In the genomic region with DNA sequence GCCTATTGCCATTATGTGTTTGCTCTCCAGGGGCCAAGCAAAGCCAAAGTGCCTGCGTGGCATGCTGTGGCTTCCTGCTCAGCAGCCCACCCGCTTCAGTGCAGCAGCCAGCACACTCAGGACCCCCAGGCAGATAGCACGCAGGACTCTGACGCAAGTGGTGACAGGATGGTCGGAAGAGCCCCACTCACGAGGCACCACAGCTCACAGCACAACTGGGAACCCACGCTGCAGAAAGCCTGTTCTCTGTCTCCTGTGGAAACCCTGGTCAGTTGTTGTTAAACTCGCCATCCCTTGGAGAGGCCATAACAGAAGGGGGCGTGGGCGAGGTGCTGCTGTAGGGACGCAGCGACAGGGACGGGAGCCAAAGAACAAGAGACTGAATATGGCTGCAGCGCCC, we compare ENCODE assay signal across 15 cellular contexts.
DNase-seq lines count a peak whose midpoint lies in the region; ATAC-seq, FAIRE-seq and TF ChIP-seq lines count a peak whose summit lies in the region.
"Had no signal": no experiment of that assay in that cellular context is flagged by ENCODE, and none has a peak within 500 bp of the region (broad histone marks: within the 10 kb centered on the region; RNA-seq: fewer than 3 reads in every experiment).

No MANE protein-coding gene starts in this region.

- H3K9ac ChIP-seq in neuronal stem cell (ENCODE audit: low read depth, low read length, poor library complexity): no peak overlapping the region

- H3K9me3 Mint-ChIP-seq in GM23338: no peaks in the 10 kb centered on the region
- peaks cover 0 to 10% (median 5%) of the 10 kb centered on the region in 5 experiments for H3K9me3 Mint-ChIP-seq in brain

- H3K4me2 ChIP-seq in GM23338 (no peak overlapping the region), neuronal stem cell (ENCODE audit: insufficient read depth, low read length, poor library complexity, severe bottlenecking) (no peak overlapping the region)

- H3K27me3 Mint-ChIP-seq in GM23338 (ENCODE audit: insufficient read depth, low read depth, poor library complexity) (peaks cover 3% of the 10 kb centered on the region), brain (no peaks in the 10 kb centered on the region)

- H4K8ac ChIP-seq in neuronal stem cell (ENCODE audit: low read depth, low read length): peak overlapping the region; percentile 98

- H3K4me3 ChIP-seq in GM23338 (no peak overlapping the region), neuronal stem cell (ENCODE audit: low read length in 2 of 2) (no peak overlapping the region)
- H3K4me3 ChIP-seq: heart left ventricle had no signal

- H3K23ac ChIP-seq in neuronal stem cell (ENCODE audit: low read depth, low read length, poor library complexity): peak overlapping the region; percentile 60

- peaks cover 4% of the 10 kb centered on the region for H4K20me1 ChIP-seq in GM23338 (replicated peaks; ENCODE audit: insufficient read depth)

- H2BK120ac ChIP-seq in neuronal stem cell (ENCODE audit: low read depth, low read length): no peak overlapping the region

- DNase-seq in activated CD4-positive, CD25-positive, alpha-beta regulatory T cell treated with anti-CD3 and anti-CD28 coated beads, Interleukin-2, amount 50 U/mL, for 72 hours: peak; percentile 11
- DNase-seq in GM23338 (ENCODE audit: low spot score) (no peak), neuronal stem cell (ENCODE audit: low spot score) (no peak), putamen (ENCODE audit: low spot score) (no peak), D721Med (ENCODE audit: insufficient read length, low spot score) (no peak)
- no peak for DNase-seq in stimulated activated naive CD4-positive, alpha-beta T cell treated with Interleukin-2 at 50 U/mL for 16 hours (lab: John Stamatoyannopoulos, UW)
- DNase-seq: DMS79; left ventricle myocardium superior; nucleus accumbens; stimulated activated CD4-positive, alpha-beta T cell treated with anti-CD3 and anti-CD28 coated beads, Interleukin-15, amount 100 ng/mL, for 24 hours had no signal

- H3K9me2 ChIP-seq in GM23338 (ENCODE audit: insufficient read depth): no peaks in the 10 kb centered on the region

- H3K27ac ChIP-seq in GM23338 (ENCODE audit: low read depth) (0 out of 2 replicates have a peak overlapping the region, but pooled peaks have one; percentile 39), neuronal stem cell (replicated peaks; ENCODE audit: low read length) (no peak overlapping the region)

- H3K79me1 ChIP-seq in neuronal stem cell (ENCODE audit: low read depth, low read length): peaks cover 7% of the 10 kb centered on the region

- H3K27ac Mint-ChIP-seq in GM23338 (no peak overlapping the region; the same call in 1 of the 2 replicates), brain (peak overlapping the region; percentile 15 to 82 (median 37))

- H3K4me1 Mint-ChIP-seq in GM23338 (peaks cover 28% of the 10 kb centered on the region), brain (peaks cover 80% of the 10 kb centered on the region)

- H3K79me2 ChIP-seq in GM23338 (replicated peaks; ENCODE audit: insufficient read depth): peaks cover 99% of the 10 kb centered on the region

- H3K27me3 ChIP-seq in GM23338 (ENCODE audit: insufficient read depth) (no peaks in the 10 kb centered on the region), neuronal stem cell (ENCODE audit: control insufficient read depth in 3 of 3, insufficient read depth in 3 of 3, low read depth in 1 of 3, low read length in 3 of 3) (no peaks in the 10 kb centered on the region)
- H3K27me3 ChIP-seq: heart left ventricle had no signal

- no peaks in the 10 kb centered on the region for H3K36me3 ChIP-seq in GM23338 (ENCODE audit: insufficient read depth)
- peaks cover 0 to 24% of the 10 kb centered on the region in 2 donors for H3K36me3 ChIP-seq in neuronal stem cell (replicated peaks in 1 of 2; ENCODE audit: control insufficient read depth in 2 of 2, insufficient read depth in 2 of 2, low read length in 2 of 2)
- H3K36me3 ChIP-seq: heart left ventricle had no signal

- peaks cover 4 to 18% of the 10 kb centered on the region in 2 donors for H3K9me3 ChIP-seq in neuronal stem cell (replicated peaks in 1 of 2; ENCODE audit: control insufficient read depth in 2 of 2, insufficient read depth in 1 of 2, low read depth in 1 of 2, low read length in 2 of 2)
- H3K9me3 ChIP-seq: heart left ventricle had no signal

- H2AFZ ChIP-seq in GM23338 (no peak overlapping the region), neuronal stem cell (ENCODE audit: low read length) (no peak overlapping the region)

- no peak overlapping the region for H3K14ac ChIP-seq in neuronal stem cell (ENCODE audit: low read length)

- H3F3A ChIP-seq in GM23338 (replicated peaks; ENCODE audit: low read depth): no peaks in the 10 kb centered on the region

- no peak for FAIRE-seq in D721Med (lab: Jason Lieb, UNC)
- FAIRE-seq: endometrium, RCC 7860 had no signal

- TF ChIP-seq CTCF in GM23338 (conservative IDR thresholded peaks at IDR 0.05; ENCODE audit: low read depth in 2 of 2) (peak in 1 of 2 experiments; percentile 35; a peak in 2 of 4 replicates), brain (conservative IDR thresholded peaks at IDR 0.05) (no peak), D721Med (IDR thresholded peaks at IDR 0.05; ENCODE audit: insufficient read depth, missing control alignments) (no peak)

- no peak overlapping the region for H2BK15ac ChIP-seq in neuronal stem cell (ENCODE audit: low read length)

- H3K4ac ChIP-seq in neuronal stem cell (ENCODE audit: low read length): no peak overlapping the region

- ATAC-seq in activated CD4-positive, CD25-positive, alpha-beta regulatory T cell treated with anti-CD3 and anti-CD28 coated beads, Interleukin-2, amount 50 U/mL, for 24 hours: no peak
- ATAC-seq in GM23338: peak; percentile 20; the same call in 2 of the 3 replicates
- ATAC-seq: heart left ventricle, left ventricle myocardium superior had no signal

- H4K91ac ChIP-seq in neuronal stem cell (ENCODE audit: low read depth, low read length, poor library complexity): no peak overlapping the region

- no peak overlapping the region for H3K4me3 Mint-ChIP-seq in GM23338
- no peak overlapping the region for H3K4me3 Mint-ChIP-seq in brain

- H3K36me3 Mint-ChIP-seq in GM23338 (ENCODE audit: low read depth): peaks cover 10% of the 10 kb centered on the region
- H3K36me3 Mint-ChIP-seq in brain: peaks cover 53% of the 10 kb centered on the region

- no peak overlapping the region for H2BK12ac ChIP-seq in neuronal stem cell (ENCODE audit: low read length)

- no peak overlapping the region for H2BK5ac ChIP-seq in neuronal stem cell (ENCODE audit: low read length)

- H3K4me1 ChIP-seq in GM23338 (ENCODE audit: insufficient read depth): peaks cover 9% of the 10 kb centered on the region; the same call in 1 of the 2 replicates
- H3K4me1 ChIP-seq in neuronal stem cell (ENCODE audit: control insufficient read depth in 2 of 2, insufficient read depth in 1 of 2, low read depth in 1 of 2, low read length in 2 of 2): peaks cover 14 to 18% of the 10 kb centered on the region in 2 donors

- H2AK5ac ChIP-seq in neuronal stem cell (ENCODE audit: low read depth, low read length): peak overlapping the region; percentile 54

- peak overlapping the region; percentile 78 for H3K18ac ChIP-seq in neuronal stem cell (ENCODE audit: low read length)

- no CpG with 5 or more reads among the region's 14 CpGs for WGBS in neuronal stem cell (ENCODE audit: extremely low coverage in 2 of 2, insufficient read length in 2 of 2, insufficient replicate concordance in 1 of 2), 2 donors

TF ChIP-seq in GM23338, 12 proteins besides CTCF, POLR2A, EP300 and RAD21 (continues in another document):
- TF ChIP-seq, protein P1, sequence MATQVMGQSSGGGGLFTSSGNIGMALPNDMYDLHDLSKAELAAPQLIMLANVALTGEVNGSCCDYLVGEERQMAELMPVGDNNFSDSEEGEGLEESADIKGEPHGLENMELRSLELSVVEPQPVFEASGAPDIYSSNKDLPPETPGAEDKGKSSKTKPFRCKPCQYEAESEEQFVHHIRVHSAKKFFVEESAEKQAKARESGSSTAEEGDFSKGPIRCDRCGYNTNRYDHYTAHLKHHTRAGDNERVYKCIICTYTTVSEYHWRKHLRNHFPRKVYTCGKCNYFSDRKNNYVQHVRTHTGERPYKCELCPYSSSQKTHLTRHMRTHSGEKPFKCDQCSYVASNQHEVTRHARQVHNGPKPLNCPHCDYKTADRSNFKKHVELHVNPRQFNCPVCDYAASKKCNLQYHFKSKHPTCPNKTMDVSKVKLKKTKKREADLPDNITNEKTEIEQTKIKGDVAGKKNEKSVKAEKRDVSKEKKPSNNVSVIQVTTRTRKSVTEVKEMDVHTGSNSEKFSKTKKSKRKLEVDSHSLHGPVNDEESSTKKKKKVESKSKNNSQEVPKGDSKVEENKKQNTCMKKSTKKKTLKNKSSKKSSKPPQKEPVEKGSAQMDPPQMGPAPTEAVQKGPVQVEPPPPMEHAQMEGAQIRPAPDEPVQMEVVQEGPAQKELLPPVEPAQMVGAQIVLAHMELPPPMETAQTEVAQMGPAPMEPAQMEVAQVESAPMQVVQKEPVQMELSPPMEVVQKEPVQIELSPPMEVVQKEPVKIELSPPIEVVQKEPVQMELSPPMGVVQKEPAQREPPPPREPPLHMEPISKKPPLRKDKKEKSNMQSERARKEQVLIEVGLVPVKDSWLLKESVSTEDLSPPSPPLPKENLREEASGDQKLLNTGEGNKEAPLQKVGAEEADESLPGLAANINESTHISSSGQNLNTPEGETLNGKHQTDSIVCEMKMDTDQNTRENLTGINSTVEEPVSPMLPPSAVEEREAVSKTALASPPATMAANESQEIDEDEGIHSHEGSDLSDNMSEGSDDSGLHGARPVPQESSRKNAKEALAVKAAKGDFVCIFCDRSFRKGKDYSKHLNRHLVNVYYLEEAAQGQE (IDR thresholded peaks at IDR 0.05; ENCODE audit: unreplicated experiment): no peak
- no peak for TF ChIP-seq EZH2phosphoT487 (IDR thresholded peaks at IDR 0.05; ENCODE audit: unreplicated experiment)
